In genomic region chr5:57327934-57328333, GRCh38 we compare ENCODE assay signal across 13 cellular contexts.
DNase-seq lines count a peak whose midpoint lies in the region; ATAC-seq, FAIRE-seq and TF ChIP-seq lines count a peak whose summit lies in the region.
"Had no signal": no experiment of that assay in that cellular context is flagged by ENCODE, and none has a peak within 500 bp of the region (broad histone marks: within the 10 kb centered on the region; RNA-seq: fewer than 3 reads in every experiment).

No MANE protein-coding gene starts in this region.

- H3K4me1 Mint-ChIP-seq in Caco-2 (ENCODE audit: low read depth, unreplicated experiment) (peaks cover 24% of the 10 kb centered on the region), astrocyte (ENCODE audit: low read depth, unreplicated experiment) (peaks cover 5% of the 10 kb centered on the region)

- BruUV-seq in Caco-2 (replicated peaks; lab: Mats Ljungman, UMichigan) = no TSS peak

- H3K27me3 ChIP-seq in Caco-2 (replicated peaks; ENCODE audit: control insufficient read depth, insufficient read depth, low read length) (no peaks in the 10 kb centered on the region), astrocyte (ENCODE audit: insufficient read depth, low read length) (no peaks in the 10 kb centered on the region)

- H3K4me2 ChIP-seq in astrocyte (ENCODE audit: low read length) = no peak overlapping the region

- no peak overlapping the region for H3K27ac ChIP-seq in astrocyte (ENCODE audit: low read depth, low read length)

- H3K4me3 Mint-ChIP-seq in Caco-2 (ENCODE audit: unreplicated experiment) (no peak overlapping the region), astrocyte (ENCODE audit: unreplicated experiment) (no peak overlapping the region)

- no peak overlapping the region for H3K9ac ChIP-seq in astrocyte (ENCODE audit: low read length)

- H3K36me3 ChIP-seq in Caco-2 (ENCODE audit: control insufficient read depth, insufficient read depth, low read length) = no peaks in the 10 kb centered on the region
- no peaks in the 10 kb centered on the region for H3K36me3 ChIP-seq in astrocyte (ENCODE audit: insufficient read depth, low read length)

- TF ChIP-seq POLR2A in GM18505 (IDR thresholded peaks at IDR 0.05; ENCODE audit: borderline replicate concordance, extremely low read depth, insufficient read depth, insufficient read length) = no peak

- peak overlapping the region; percentile 4 for H3K27ac Mint-ChIP-seq in Caco-2 (ENCODE audit: unreplicated experiment)
- no peak overlapping the region for H3K27ac Mint-ChIP-seq in astrocyte (ENCODE audit: unreplicated experiment)

- H3K4me3 ChIP-seq in Caco-2 (ENCODE audit: low read depth, low read length) = no peak overlapping the region
- H3K4me3 ChIP-seq in astrocyte (ENCODE audit: insufficient read depth, low read depth, low read length) = no peak overlapping the region

- peak overlapping the region; percentile 2 for H2AFZ ChIP-seq in astrocyte (ENCODE audit: low read depth, low read length)

- POLR2A ChIA-PET in Caco-2 (lab: Charles Lee) = no interaction called here

- intact Hi-C loops in Caco-2 (cut with micrococcal nuclease; ENCODE audit: unreplicated experiment) (no loop called here), left colon (cut with DNase I, micrococcal nuclease) (no loop called here)

- H3K9me3 Mint-ChIP-seq in Caco-2 (ENCODE audit: unreplicated experiment) (no peaks in the 10 kb centered on the region), astrocyte (ENCODE audit: unreplicated experiment) (peaks cover 6% of the 10 kb centered on the region)

- H3K79me2 ChIP-seq in astrocyte (ENCODE audit: insufficient read depth, low read length) = no peaks in the 10 kb centered on the region

- peak; percentile 76 to 79 for DNase-seq in Caco-2
- DNase-seq in HPDE6-E6E7 (ENCODE audit: extremely low spot score) = peak; percentile 75
- DNase-seq in astrocyte (ENCODE audit: low read depth) = no peak
- no peak for DNase-seq in left colon
- no peak for DNase-seq in inferior parietal cortex (ENCODE audit: extremely low spot score)
- no peak for DNase-seq in activated CD8-positive, alpha-beta memory T cell treated with anti-CD3 and anti-CD28 coated beads, Interleukin-2, amount 50 U/mL, for 4 hours
- DNase-seq: central memory CD4-positive, alpha-beta T cell; NCI-H1436; NCI-H524; posterior cingulate gyrus; stimulated activated CD4-positive, alpha-beta T cell treated with anti-CD3 and anti-CD28 coated beads, Interleukin-4, amount 100 ng/mL, for 24 hours had no signal

- CTCF ChIA-PET in Caco-2 (lab: Charles Lee) = no interaction called here

- no peaks in the 10 kb centered on the region for H3K27me3 Mint-ChIP-seq in Caco-2 (ENCODE audit: insufficient read depth, unreplicated experiment)
- H3K27me3 Mint-ChIP-seq in astrocyte (ENCODE audit: low read depth, unreplicated experiment) = peaks cover 4% of the 10 kb centered on the region

- H3K9me3 ChIP-seq in Caco-2 = no peaks in the 10 kb centered on the region
- H3K9me3 ChIP-seq in astrocyte (ENCODE audit: insufficient read depth, low read depth, low read length) = no peaks in the 10 kb centered on the region

- peaks cover 19% of the 10 kb centered on the region for H3K4me1 ChIP-seq in Caco-2
- peaks cover 4% of the 10 kb centered on the region for H3K4me1 ChIP-seq in astrocyte (ENCODE audit: insufficient read depth, low read length)

- no peaks in the 10 kb centered on the region for H4K20me1 ChIP-seq in astrocyte (ENCODE audit: insufficient read depth, low read length)

- no peak for TF ChIP-seq CTCF in Caco-2 (IDR thresholded peaks at IDR 0.05; ENCODE audit: insufficient read depth in 1 of 2, low read depth in 1 of 2, low read length in 1 of 2, severe bottlenecking in 1 of 2, unreplicated experiment in 1 of 2)
- no peak for TF ChIP-seq CTCF in astrocyte (IDR thresholded peaks at IDR 0.05; ENCODE audit: insufficient read depth, low read depth, low read length)

- no peaks in the 10 kb centered on the region for H3K36me3 Mint-ChIP-seq in Caco-2 (ENCODE audit: insufficient read depth, unreplicated experiment)
- no peaks in the 10 kb centered on the region for H3K36me3 Mint-ChIP-seq in astrocyte (ENCODE audit: low read depth, unreplicated experiment)

- ATAC-seq in left colon (peak; percentile 82), GM18505 (IDR thresholded peaks at IDR 0.05; ENCODE audit: unreplicated experiment) (no peak), GM18861 (IDR thresholded peaks at IDR 0.05; ENCODE audit: unreplicated experiment) (no peak)

- FAIRE-seq in astrocyte (lab: Jason Lieb, UNC) = no peak

Comparison
In these comparisons a context has a peak if more than half of its experiments do, and no peak if none do; other contexts are left out.
1. DNase-seq: peak in Caco-2 (2 of 2) and HPDE6-E6E7 (single experiment); none in astrocyte (single experiment), left colon (0 of 2), inferior parietal cortex (single experiment) and activated CD8-positive, alpha-beta memory T cell treated with anti-CD3 and anti-CD28 coated beads, Interleukin-2, amount 50 U/mL, for 4 hours (single experiment).